In genomic region chr10:109852718-109853037, GRCh38 we compare ENCODE assay signal across 10 cellular contexts.
DNase-seq lines count a peak whose midpoint lies in the region; ATAC-seq and TF ChIP-seq lines count a peak whose summit lies in the region.
"Had no signal": no experiment of that assay in that cellular context is flagged by ENCODE, and none has a peak within 500 bp of the region (broad histone marks: within the 10 kb centered on the region; RNA-seq: fewer than 3 reads in every experiment).

No MANE protein-coding gene starts in this region.

- TF ChIP-seq CTCF in MM.1S (IDR thresholded peaks at IDR 0.05; ENCODE audit: low read length) (0 out of 2 replicates have a peak, but pooled peaks have one; percentile 2), coronary artery (IDR thresholded peaks at IDR 0.05) (no peak)

- H3K4me3 Mint-ChIP-seq in activated CD4-positive, alpha-beta T cell treated with anti-CD3 and anti-CD28 coated beads for 36 hours: no peak overlapping the region
- peak overlapping the region; percentile 4 for H3K4me3 Mint-ChIP-seq in stimulated activated effector memory CD8-positive, alpha-beta T cell treated with anti-CD3 and anti-CD28 coated beads, Interleukin-12 subunit alpha, Interleukin-12 subunit beta, amount 100 ng/mL, for 72 hours
- H3K4me3 Mint-ChIP-seq: T-helper 2 cell treated with Interferon-gamma antibody and Interleukin-4, amounts not matched to agents 5 μg/mL and 100 μg/mL, for 36 hours had no signal

- H3K27ac Mint-ChIP-seq in activated CD4-positive, alpha-beta T cell treated with anti-CD3 and anti-CD28 coated beads for 36 hours: no peak overlapping the region
- H3K27ac Mint-ChIP-seq in stimulated activated effector memory CD8-positive, alpha-beta T cell treated with anti-CD3 and anti-CD28 coated beads, Interleukin-12 subunit alpha, Interleukin-12 subunit beta, amount 100 ng/mL, for 72 hours: no peak overlapping the region
- H3K27ac Mint-ChIP-seq: T-helper 2 cell treated with Interferon-gamma antibody and Interleukin-4, amounts not matched to agents 5 μg/mL and 100 μg/mL, for 36 hours had no signal

- H3K36me3 ChIP-seq in MM.1S (replicated peaks; ENCODE audit: insufficient read depth, low read length) (no peaks in the 10 kb centered on the region), MG63 (no peaks in the 10 kb centered on the region), aorta (ENCODE audit: control insufficient read depth in 1 of 2, insufficient read depth in 2 of 2, low read length in 1 of 2) (no peaks in the 10 kb centered on the region)

- H3K27me3 ChIP-seq in MM.1S (replicated peaks; ENCODE audit: insufficient read depth, low read length) (no peaks in the 10 kb centered on the region), MG63 (no peaks in the 10 kb centered on the region), aorta (ENCODE audit: control insufficient read depth in 1 of 2, insufficient read depth in 2 of 2, low read length in 1 of 2) (no peaks in the 10 kb centered on the region)

- peak overlapping the region; percentile 49 for H2AFZ ChIP-seq in MM.1S (ENCODE audit: low read length)

- no peaks in the 10 kb centered on the region for H3K9me2 ChIP-seq in MM.1S (replicated peaks; ENCODE audit: insufficient read depth, low read length)

- H3K9me3 ChIP-seq in MM.1S (replicated peaks; ENCODE audit: insufficient read depth, low read length) (no peaks in the 10 kb centered on the region), MG63 (no peaks in the 10 kb centered on the region), aorta (ENCODE audit: control insufficient read depth, low read length) (no peaks in the 10 kb centered on the region)
- H3K9me3 ChIP-seq: psoas muscle had no signal

- H3K4me1 ChIP-seq in MM.1S (ENCODE audit: low read length) (no peaks in the 10 kb centered on the region), aorta (ENCODE audit: control insufficient read depth in 1 of 2, insufficient read depth in 2 of 2, low read length in 2 of 2) (no peaks in the 10 kb centered on the region)

- intact Hi-C loops in activated CD4-positive, alpha-beta T cell treated with anti-CD3 and anti-CD28 coated beads for 36 hours (cut with DNase I, micrococcal nuclease): no loop called here
- intact Hi-C loops in aorta (cut with DNase I): no loop called here

- H4K20me1 ChIP-seq in MM.1S (ENCODE audit: insufficient read depth, low read length): no peaks in the 10 kb centered on the region

- POLR2A ChIA-PET in activated CD4-positive, alpha-beta T cell treated with anti-CD3 and anti-CD28 coated beads for 36 hours (lab: Charles Lee): no interaction called here

- DNase-seq in activated CD4-positive, alpha-beta T cell treated with anti-CD3 and anti-CD28 coated beads for 36 hours: no peak
- no peak for DNase-seq in activated CD4-positive, alpha-beta T cell treated with anti-CD3 and anti-CD28 coated beads, Interleukin-2, amount 50 U/mL, for 1 hour
- DNase-seq in MM.1S (no peak), coronary artery (ENCODE audit: low spot score) (no peak), MG63 (no peak), aorta (no peak)
- DNase-seq in stimulated activated effector memory CD8-positive, alpha-beta T cell treated with anti-CD3 and anti-CD28 coated beads, Interleukin-12 subunit alpha, Interleukin-12 subunit beta, amount 100 ng/mL, for 72 hours (ENCODE audit: low spot score in 2 of 2): no peak

- H3K27ac ChIP-seq in MM.1S (ENCODE audit: low read length) (no peak overlapping the region), coronary artery (no peak overlapping the region), aorta (ENCODE audit: low read depth in 1 of 2, low read length in 2 of 2) (no peak overlapping the region)
- H3K27ac ChIP-seq: psoas muscle had no signal

- CTCF ChIA-PET in activated CD4-positive, alpha-beta T cell treated with anti-CD3 and anti-CD28 coated beads for 36 hours (lab: Charles Lee): interaction anchor here (0.6 to 3.0 kb wide), 9 partner anchors 8 to 131 kb away, joined by 3 to 18 read pairs (median 4); no protein-coding TSS in a partner anchor

- WGBS in aorta, 2 donors: 22 to 27% methylated on average over 4 of the region's 4 CpGs

- H3K9ac ChIP-seq in MM.1S (ENCODE audit: low read length): no peak overlapping the region

- no peaks in the 10 kb centered on the region for H3F3A ChIP-seq in MM.1S (ENCODE audit: insufficient read depth, low read length)

- no peaks in the 10 kb centered on the region for H3K9me3 Mint-ChIP-seq in activated CD4-positive, alpha-beta T cell treated with anti-CD3 and anti-CD28 coated beads for 36 hours (ENCODE audit: low read depth)
- no peaks in the 10 kb centered on the region for H3K9me3 Mint-ChIP-seq in stimulated activated effector memory CD8-positive, alpha-beta T cell treated with anti-CD3 and anti-CD28 coated beads, Interleukin-12 subunit alpha, Interleukin-12 subunit beta, amount 100 ng/mL, for 72 hours
- H3K9me3 Mint-ChIP-seq: T-helper 2 cell treated with Interferon-gamma antibody and Interleukin-4, amounts not matched to agents 5 μg/mL and 100 μg/mL, for 36 hours had no signal

- peaks cover 2% of the 10 kb centered on the region for H3K27me3 Mint-ChIP-seq in activated CD4-positive, alpha-beta T cell treated with anti-CD3 and anti-CD28 coated beads for 36 hours

- H3K79me2 ChIP-seq in MM.1S (ENCODE audit: low read length): no peaks in the 10 kb centered on the region

- no peaks in the 10 kb centered on the region for H3K36me3 Mint-ChIP-seq in activated CD4-positive, alpha-beta T cell treated with anti-CD3 and anti-CD28 coated beads for 36 hours (ENCODE audit: low read depth)
- no peaks in the 10 kb centered on the region for H3K36me3 Mint-ChIP-seq in stimulated activated effector memory CD8-positive, alpha-beta T cell treated with anti-CD3 and anti-CD28 coated beads, Interleukin-12 subunit alpha, Interleukin-12 subunit beta, amount 100 ng/mL, for 72 hours

- peaks cover 15% of the 10 kb centered on the region for H3K4me1 Mint-ChIP-seq in activated CD4-positive, alpha-beta T cell treated with anti-CD3 and anti-CD28 coated beads for 36 hours
- H3K4me1 Mint-ChIP-seq in stimulated activated effector memory CD8-positive, alpha-beta T cell treated with anti-CD3 and anti-CD28 coated beads, Interleukin-12 subunit alpha, Interleukin-12 subunit beta, amount 100 ng/mL, for 72 hours: peaks cover 15% of the 10 kb centered on the region

- no peak overlapping the region for H3K4me3 ChIP-seq in MM.1S (ENCODE audit: low read length)
- H3K4me3 ChIP-seq in coronary artery: no peak overlapping the region
- H3K4me3 ChIP-seq in MG63: no peak overlapping the region
- no peak overlapping the region for H3K4me3 ChIP-seq in aorta (ENCODE audit: low read length in 2 of 2)
- H3K4me3 ChIP-seq: psoas muscle had no signal

- H3K4me2 ChIP-seq in MM.1S (ENCODE audit: low read depth, low read length): no peak overlapping the region

- ATAC-seq in activated CD4-positive, alpha-beta T cell treated with anti-CD3 and anti-CD28 coated beads for 36 hours: peak; percentile 42
- peak; percentile 14 for ATAC-seq in HG02610 (IDR thresholded peaks at IDR 0.05; ENCODE audit: unreplicated experiment)
- ATAC-seq in stimulated activated effector memory CD8-positive, alpha-beta T cell treated with anti-CD3 and anti-CD28 coated beads, Interleukin-12 subunit alpha, Interleukin-12 subunit beta, amount 100 ng/mL, for 72 hours: peak; percentile 22
- no peak for ATAC-seq in aorta (ENCODE audit: low FRiP score)
